In the genomic region with DNA sequence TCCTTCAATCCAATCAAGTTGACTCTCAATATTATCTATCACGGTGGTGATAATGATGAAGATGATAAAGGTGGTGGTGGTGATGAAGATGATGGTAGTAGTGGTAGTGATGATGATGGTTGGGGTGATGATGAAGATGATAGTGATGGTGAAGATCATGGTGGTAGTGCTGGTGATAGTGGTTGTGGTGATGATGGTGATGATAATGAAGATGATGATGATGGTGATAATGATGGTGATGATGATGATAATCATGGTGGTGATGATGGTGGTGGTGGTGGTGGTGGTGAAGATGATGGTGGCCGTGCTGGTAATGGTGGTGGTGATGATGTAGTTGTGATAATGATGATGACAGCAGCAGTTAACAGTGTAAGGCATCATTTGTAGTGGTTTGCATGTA, we compare ENCODE assay signal across 1 cellular context.
TF ChIP-seq lines count a peak whose summit lies in the region.

No MANE protein-coding gene starts in this region.

TF ChIP-seq in HEK293, 187 proteins besides CTCF, POLR2A, EP300 and RAD21 (continued from another document):
- TF ChIP-seq, protein P1, sequence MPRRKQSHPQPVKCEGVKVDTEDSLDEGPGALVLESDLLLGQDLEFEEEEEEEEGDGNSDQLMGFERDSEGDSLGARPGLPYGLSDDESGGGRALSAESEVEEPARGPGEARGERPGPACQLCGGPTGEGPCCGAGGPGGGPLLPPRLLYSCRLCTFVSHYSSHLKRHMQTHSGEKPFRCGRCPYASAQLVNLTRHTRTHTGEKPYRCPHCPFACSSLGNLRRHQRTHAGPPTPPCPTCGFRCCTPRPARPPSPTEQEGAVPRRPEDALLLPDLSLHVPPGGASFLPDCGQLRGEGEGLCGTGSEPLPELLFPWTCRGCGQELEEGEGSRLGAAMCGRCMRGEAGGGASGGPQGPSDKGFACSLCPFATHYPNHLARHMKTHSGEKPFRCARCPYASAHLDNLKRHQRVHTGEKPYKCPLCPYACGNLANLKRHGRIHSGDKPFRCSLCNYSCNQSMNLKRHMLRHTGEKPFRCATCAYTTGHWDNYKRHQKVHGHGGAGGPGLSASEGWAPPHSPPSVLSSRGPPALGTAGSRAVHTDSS (tag by site-specific recombination; IDR thresholded peaks at IDR 0.05), result peak; percentile 96
- TF ChIP-seq ZNF140 (tag by site-specific recombination; IDR thresholded peaks at IDR 0.05), result no peak
